In the genomic region with DNA sequence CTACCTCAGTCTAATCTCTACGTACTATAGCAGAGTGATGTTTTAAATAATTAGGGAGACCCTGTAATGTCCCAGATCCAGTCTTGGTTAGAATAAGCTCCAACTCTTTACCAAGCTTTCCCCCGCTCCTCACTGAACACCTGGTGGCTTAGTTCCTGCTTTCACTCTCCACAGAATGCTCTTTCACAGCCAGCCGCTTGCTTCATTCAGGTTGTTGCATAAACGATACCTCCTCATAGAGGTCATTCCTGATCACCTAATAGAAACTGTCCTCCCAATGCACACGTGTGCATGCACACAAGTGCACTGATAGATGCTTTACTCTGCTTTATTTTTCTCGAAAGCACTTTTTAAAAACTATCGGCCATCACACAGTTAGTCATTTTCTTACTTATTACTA, we compare ENCODE assay signal across 33 cellular contexts.
"Had no signal": no experiment of that assay in that cellular context is flagged by ENCODE, and none has a peak within 500 bp of the region (broad histone marks: within the 10 kb centered on the region; RNA-seq: fewer than 3 reads in every experiment).

No MANE protein-coding gene starts in this region.

- H3K4me3 ChIP-seq: MG63, PC-9, SJCRH30, SK-N-MC had no signal

- H3K9me3 ChIP-seq: MG63, SJCRH30 had no signal

- H3K36me3 ChIP-seq: MG63, SJCRH30 had no signal

- H3K27me3 ChIP-seq: MG63, SJCRH30 had no signal

- ATAC-seq: Panc1, Right ventricle myocardium inferior, SK-N-SH treated with all-trans-retinoic acid at 6 μM for 48 hours had no signal

- H3K4me1 ChIP-seq: SJCRH30 had no signal

- DNase-seq: Kasumi-1, KG1, MG63, NCI-H1048, NCI-H1092 treated with DMSO at 0.1 percent for 48 hours, NCI-H1105 treated with DMSO at 0.1 percent for 48 hours, NCI-H1417, NCI-H1436, NCI-H146, NCI-H1694, NCI-H187, NCI-H1930, NCI-H2029 treated with DMSO at 0.1 percent for 48 hours, NCI-H2081 treated with DMSO at 0.1 percent for 48 hours, NCI-H2107, NCI-H2171, NCI-H226, NCI-H446 treated with DMSO at 0.1 percent for 48 hours, NCI-H510A, NCI-H524, NCI-H526, NCI-H69, NCI-H748 treated with DMSO at 0.1 percent for 48 hours, NCI-H82, PC-9, SHP77, SIG-M5, SJCRH30 had no signal

- H2AFZ ChIP-seq: PC-9 had no signal

- H3K27ac ChIP-seq: PC-9, RWPE1, SJCRH30, SK-N-MC had no signal

- H3K4me2 ChIP-seq: PC-9 had no signal
